1 cellular context compared by ENCODE assay signal in the genomic region with DNA sequence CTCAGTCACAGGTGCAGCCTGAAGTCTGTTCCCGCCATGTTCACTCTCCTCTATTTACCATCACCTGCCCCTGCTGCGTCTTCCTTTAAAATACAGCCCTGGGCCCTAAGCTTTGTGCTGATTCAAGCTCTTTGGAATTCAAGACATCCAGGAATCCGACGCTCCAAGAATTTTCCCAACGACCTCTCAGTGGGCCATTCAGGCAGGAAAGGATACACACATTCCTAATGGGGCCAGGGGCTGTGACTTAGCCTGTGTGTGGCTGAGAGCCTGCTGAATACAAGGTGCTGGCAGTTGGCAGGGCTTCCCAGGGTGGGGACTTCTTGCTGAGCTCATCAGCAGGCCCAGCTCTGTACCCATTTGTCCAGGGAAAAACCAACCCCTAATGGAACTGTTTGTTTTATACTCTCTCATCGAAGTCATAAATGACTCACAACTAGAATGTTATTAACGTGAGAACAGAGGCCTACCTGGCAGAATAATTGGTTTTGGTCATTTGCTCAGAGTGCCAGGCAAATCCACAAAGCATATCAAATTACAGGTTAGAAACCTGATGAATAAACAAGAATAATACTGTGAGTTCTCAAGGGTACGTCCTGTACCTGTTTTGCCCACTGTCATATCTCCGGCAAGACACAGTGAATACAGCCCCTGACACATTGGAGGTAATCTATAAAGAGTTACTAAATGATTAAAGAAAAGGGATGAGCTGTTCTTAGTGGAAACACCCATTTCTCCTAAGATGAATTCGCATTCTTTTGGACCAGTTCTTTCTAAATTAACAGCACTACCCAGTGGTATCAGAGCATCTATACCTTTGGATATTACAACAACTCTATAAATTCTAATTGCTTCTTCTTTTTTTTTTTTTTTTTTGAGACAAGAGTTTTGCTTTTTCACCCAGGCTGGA.
TF ChIP-seq lines count a peak whose summit lies in the region.

No MANE protein-coding gene starts in this region.

TF ChIP-seq in endothelial cell of umbilical vein, 7 proteins besides CTCF, POLR2A, EP300 and RAD21:
- no peak for TF ChIP-seq EZH2 (IDR thresholded peaks at IDR 0.05; ENCODE audit: borderline replicate concordance, low read depth, low read length, severe bottlenecking)
- no peak for TF ChIP-seq FOS (IDR thresholded peaks at IDR 0.05; ENCODE audit: borderline replicate concordance, insufficient read depth, low read length)
- TF ChIP-seq JUN (IDR thresholded peaks at IDR 0.05; ENCODE audit: borderline replicate concordance, insufficient read depth, insufficient read length, low read depth) = peak; percentile 23
